In the genomic region with DNA sequence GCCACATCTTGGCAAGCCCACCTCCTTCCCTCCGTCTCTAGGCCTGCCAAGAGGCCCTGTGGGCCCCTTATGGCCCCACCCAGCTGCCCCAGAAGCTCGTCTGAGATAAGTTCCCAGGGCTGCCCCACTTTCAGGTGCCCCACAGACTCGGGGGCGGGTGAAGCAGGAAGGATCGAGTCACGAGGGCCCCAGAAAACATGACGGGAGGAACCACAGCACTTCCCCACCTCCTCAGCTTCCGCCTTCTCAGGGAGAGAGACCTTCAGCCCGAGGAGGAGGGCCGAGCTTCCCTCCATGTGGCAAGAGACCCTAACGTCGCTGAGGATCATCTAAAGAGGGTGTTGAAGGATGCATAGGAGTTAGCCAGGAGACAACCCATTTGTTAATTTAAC, we compare ENCODE assay signal across 8 cellular contexts. TPM values are rescaled to one million over a fixed set of nuclear protein-coding genes. Genes with fewer than 3 reads are reported as not detected.
DNase-seq lines count a peak whose midpoint lies in the region; ATAC-seq lines count a peak whose summit lies in the region.

No MANE protein-coding gene starts in this region.

- H2AFZ ChIP-seq in GM23248, result no peak overlapping the region

- no peak overlapping the region for H3K4me2 ChIP-seq in GM23248 (ENCODE audit: unreplicated experiment)

- H3K4me1 ChIP-seq in GM23248 (ENCODE audit: insufficient read depth), result no peaks in the 10 kb centered on the region

- H3K4me3 ChIP-seq in H7 (ENCODE audit: insufficient read depth, low read depth, low read length), result no peak overlapping the region
- H3K4me3 ChIP-seq in GM23248, result no peak overlapping the region

- no peak overlapping the region for H3K27ac ChIP-seq in GM23248

- H3F3A ChIP-seq in GM23248 (ENCODE audit: insufficient read depth), result 0 out of 2 replicates have a peak, but pooled peaks cover 6% of the 10 kb centered on the region

- H3K36me3 ChIP-seq in H7 (replicated peaks; ENCODE audit: control insufficient read depth, insufficient read depth, low read length) (no peaks in the 10 kb centered on the region), GM23248 (ENCODE audit: low read depth) (no peaks in the 10 kb centered on the region)

- ATAC-seq in GM19467 (IDR thresholded peaks at IDR 0.05; ENCODE audit: unreplicated experiment) (no peak), GM19397 (IDR thresholded peaks at IDR 0.05; ENCODE audit: unreplicated experiment) (no peak)

- no peaks in the 10 kb centered on the region for H3K9me3 ChIP-seq in GM23248 (ENCODE audit: low read depth)

- DNase-seq in H7 (peak; percentile 26), middle frontal gyrus (ENCODE audit: extremely low spot score, low spot score) (no peak), GM23248 (no peak)
- peak; percentile 85 to 88 for DNase-seq in activated CD4-positive, alpha-beta T cell treated with anti-CD3 and anti-CD28 coated beads for 4 hours
- peak; percentile 58 for DNase-seq in effector CD8-positive, alpha-beta T cell (lab: John Stamatoyannopoulos, UW)
- peak; percentile 68 to 71 for DNase-seq in stimulated activated CD4-positive, alpha-beta T cell treated with anti-CD3 and anti-CD28 coated beads, Interleukin-2, amount 100 ng/mL, for 48 hours

- H3K9ac ChIP-seq in GM23248, result no peak overlapping the region

- H4K20me1 ChIP-seq in GM23248 (ENCODE audit: insufficient read depth), result no peaks in the 10 kb centered on the region

- no peaks in the 10 kb centered on the region for H3K79me2 ChIP-seq in GM23248 (ENCODE audit: insufficient read depth)

- H3K27me3 ChIP-seq in H7 (ENCODE audit: control insufficient read depth, insufficient read depth, low read length) (no peaks in the 10 kb centered on the region), GM23248 (replicated peaks; ENCODE audit: insufficient read depth) (no peaks in the 10 kb centered on the region)

- WGBS in GM23248 (ENCODE audit: low coverage in 1 of 2, low lambda C conversion rate in 2 of 2, missing lambda C conversion rate in 2 of 2), 2 experiments, result 53 to 57% methylated on average over 12 of the region's 12 CpGs

- in situ Hi-C loops in GM23248 (cut with MboI), result no loop called here

- H3K9me2 ChIP-seq in GM23248 (ENCODE audit: insufficient read depth), result no peaks in the 10 kb centered on the region

RNA-seq across cellular contexts. Expression of gene IL12RB1, which starts 4.5 kb away (rescaled TPM):
- not detected in 2 replicates for total RNA-seq in H7 (2014; rRNA removed; shearing (Covaris generic))
- not detected in 2 replicates for total RNA-seq in GM23248 (2014; rRNA removed; shearing (Covaris generic))
- not detected in 2 replicates for polyA plus RNA-seq in GM23248 (2016; fragmentation: Nextera tagmentation; extraction: Ambion mirVana)

RNA-seq across cellular contexts. Expression of gene MAST3, which starts 6.4 kb away (rescaled TPM):
- total RNA-seq in H7 (2014; rRNA removed; shearing (Covaris generic)), result 2.4 and 4.0 TPM in 2 replicates
- total RNA-seq in GM23248 (2014; rRNA removed; shearing (Covaris generic)), result 3.2 and 3.8 TPM in 2 replicates
- polyA plus RNA-seq in GM23248 (2016; fragmentation: Nextera tagmentation; extraction: Ambion mirVana), result 5.6 and 6.1 TPM in 2 replicates

Comparison
In these comparisons a context has a peak if more than half of its experiments do, and no peak if none do; other contexts are left out.
1. DNase-seq: peak in H7 (single experiment), activated CD4-positive, alpha-beta T cell treated with anti-CD3 and anti-CD28 coated beads for 4 hours (2 of 2), effector CD8-positive, alpha-beta T cell (single experiment) and stimulated activated CD4-positive, alpha-beta T cell treated with anti-CD3 and anti-CD28 coated beads, Interleukin-2, amount 100 ng/mL, for 48 hours (2 of 2); none in middle frontal gyrus (single experiment) and GM23248 (single experiment).